15 cellular contexts compared by ENCODE assay signal in genomic region chr10:35554461-35555056, GRCh38. TPM values are rescaled to one million over a fixed set of nuclear protein-coding genes. Genes with fewer than 3 reads are reported as not detected.
DNase-seq lines count a peak whose midpoint lies in the region; ATAC-seq and TF ChIP-seq lines count a peak whose summit lies in the region.
"Had no signal": no experiment of that assay in that cellular context is flagged by ENCODE, and none has a peak within 500 bp of the region (broad histone marks: within the 10 kb centered on the region; RNA-seq: fewer than 3 reads in every experiment).

No MANE protein-coding gene starts in this region.

- H3K9me3 Mint-ChIP-seq in activated B cell treated with CpG ODN at 0.5 μM for 24 hours (no peaks in the 10 kb centered on the region), type B pancreatic cell (no peaks in the 10 kb centered on the region)
- H3K9me3 Mint-ChIP-seq: nephron had no signal

- intact Hi-C loops in activated B cell treated with CpG ODN at 0.5 μM for 24 hours (cut with micrococcal nuclease): no loop called here
- intact Hi-C loops in left colon (cut with DNase I, micrococcal nuclease): no loop called here

- peak overlapping the region; percentile 42 for H3K4me3 Mint-ChIP-seq in activated B cell treated with CpG ODN at 0.5 μM for 24 hours
- no peak overlapping the region for H3K4me3 Mint-ChIP-seq in type B pancreatic cell
- H3K4me3 Mint-ChIP-seq: nephron had no signal

- H3K4me1 Mint-ChIP-seq in activated B cell treated with CpG ODN at 0.5 μM for 24 hours: peaks cover 32% of the 10 kb centered on the region
- peaks cover 5% of the 10 kb centered on the region for H3K4me1 Mint-ChIP-seq in type B pancreatic cell (ENCODE audit: unreplicated experiment)

- DNase-seq in GM13977 (ENCODE audit: low spot score) (peak; percentile 27), activated B cell treated with CpG ODN at 0.5 μM for 24 hours (no peak), left colon (no peak), type B pancreatic cell (ENCODE audit: extremely low spot score, unreplicated experiment) (no peak), EL (no peak)
- DNase-seq: AML-193, NCI-H2081, T-helper 2 cell had no signal

- TF ChIP-seq CTCF in GM13977 (IDR thresholded peaks at IDR 0.05; ENCODE audit: extremely low read depth, insufficient read depth, missing control alignments) (no peak), activated B cell treated with CpG ODN at 0.5 μM for 24 hours (IDR thresholded peaks at IDR 0.05) (no peak), type B pancreatic cell (conservative IDR thresholded peaks at IDR 0.05) (no peak)

- CTCF ChIA-PET in activated B cell treated with CpG ODN at 0.5 μM for 24 hours (lab: Charles Lee): interaction anchor here (3.3 kb wide), 1 partner anchor 9 kb away, joined by 16 read pairs; no protein-coding TSS in a partner anchor

- H3K27me3 Mint-ChIP-seq in activated B cell treated with CpG ODN at 0.5 μM for 24 hours (no peaks in the 10 kb centered on the region), type B pancreatic cell (no peaks in the 10 kb centered on the region)

- peak; percentile 82 for ATAC-seq in GM19351 (IDR thresholded peaks at IDR 0.05; ENCODE audit: unreplicated experiment)
- peak; percentile 74 for ATAC-seq in HG02981 (IDR thresholded peaks at IDR 0.05; ENCODE audit: unreplicated experiment)
- ATAC-seq in activated B cell treated with CpG ODN at 0.5 μM for 24 hours (ENCODE audit: low read depth): peak; percentile 25
- no peak for ATAC-seq in left colon
- no peak for ATAC-seq in SK-N-SH treated with all-trans-retinoic acid at 6 μM for 48 hours
- ATAC-seq: gastroesophageal sphincter had no signal

- H3K36me3 Mint-ChIP-seq in activated B cell treated with CpG ODN at 0.5 μM for 24 hours (ENCODE audit: low read depth) (peaks cover 58% of the 10 kb centered on the region), type B pancreatic cell (peaks cover 36% of the 10 kb centered on the region)

- in situ Hi-C loops in GM13977 (cut with MboI; ENCODE audit: low pct_unique_long_range_greater_than_20kb, low sequenced_read_pairs, unreplicated experiment): loop anchor here (25.0 kb wide), 1 partner anchor 317 kb away; no protein-coding TSS in a partner anchor

- POLR2A ChIA-PET in activated B cell treated with CpG ODN at 0.5 μM for 24 hours (lab: Charles Lee): no interaction called here

- peak overlapping the region; percentile 62 for H3K27ac Mint-ChIP-seq in activated B cell treated with CpG ODN at 0.5 μM for 24 hours
- no peak overlapping the region for H3K27ac Mint-ChIP-seq in type B pancreatic cell
- H3K27ac Mint-ChIP-seq: nephron had no signal

TF ChIP-seq in SK-N-SH treated with all-trans-retinoic acid at 6 μM for 48 hours, 23 proteins besides CTCF, POLR2A, EP300 and RAD21:
- no peak for TF ChIP-seq ISL1 (CRISPR knock-in tag; IDR thresholded peaks at IDR 0.05)

RNA-seq across cellular contexts. Expression of gene GJD4, which starts 50.6 kb away (rescaled TPM):
- total RNA-seq in activated B cell treated with CpG ODN at 0.5 μM for 24 hours (not detected in 2 replicates), left colon (not detected), type B pancreatic cell (ENCODE audit: low replicate concordance) (0.17 TPM in 1 of 2 replicates, not detected in the other)
- total RNA-seq: gastroesophageal sphincter, kidney epithelial cell, urinary bladder had no signal

Comparison
In these comparisons a context has a peak if more than half of its experiments do, and no peak if none do; other contexts are left out.
1. ATAC-seq: peak in GM19351 (single experiment), HG02981 (single experiment) and activated B cell treated with CpG ODN at 0.5 μM for 24 hours (single experiment); none in left colon (single experiment) and SK-N-SH treated with all-trans-retinoic acid at 6 μM for 48 hours (single experiment).